In genomic region chr21:46604975-46605758, GRCh38 we compare ENCODE assay signal across 9 cellular contexts. TPM values are rescaled to one million over a fixed set of nuclear protein-coding genes. Genes with fewer than 3 reads are reported as not detected.
DNase-seq lines count a peak whose midpoint lies in the region; FAIRE-seq and TF ChIP-seq lines count a peak whose summit lies in the region.
"Had no signal": no experiment of that assay in that cellular context is flagged by ENCODE, and none has a peak within 500 bp of the region (broad histone marks: within the 10 kb centered on the region; RNA-seq: fewer than 3 reads in every experiment).

S100B (minus strand) TSS chr21:46605082; CDS start chr21:46602415, 2,667 bp downstream.

- TF ChIP-seq EP300 in SK-N-SH (IDR thresholded peaks at IDR 0.05; ENCODE audit: borderline replicate concordance in 1 of 2, low read depth in 1 of 2, low read length in 1 of 2), result no peak

- H3K23ac ChIP-seq in mesenchymal stem cell (ENCODE audit: low read length in 2 of 2), result no peak within 1 kb of the TSS

- H2BK15ac ChIP-seq in mesenchymal stem cell (ENCODE audit: low read depth, poor library complexity, severe bottlenecking), result no peak within 1 kb of the TSS

- H2BK12ac ChIP-seq in mesenchymal stem cell (ENCODE audit: low read length in 2 of 2), result no peak within 1 kb of the TSS

- no peak within 1 kb of the TSS for H3K4ac ChIP-seq in mesenchymal stem cell (ENCODE audit: low read depth in 1 of 2, low read length in 2 of 2)

- no peak within 1 kb of the TSS for H2BK120ac ChIP-seq in mesenchymal stem cell (ENCODE audit: low read depth, low read length)

- H3K36me3 ChIP-seq in SK-N-SH (replicated peaks in 1 of 2; ENCODE audit: control insufficient read depth in 1 of 2, insufficient read depth in 2 of 2, low read length in 1 of 2) (no peaks in the 10 kb centered on the region), mesenchymal stem cell (ENCODE audit: control insufficient read depth in 1 of 2, insufficient read depth in 2 of 2, low read depth in 1 of 2, low read length in 2 of 2) (no peaks in the 10 kb centered on the region)

- H3K4me3 ChIP-seq in SK-N-SH (ENCODE audit: low read depth in 2 of 2, low read length in 1 of 2) (no peak within 1 kb of the TSS), mesenchymal stem cell (ENCODE audit: insufficient read depth in 1 of 2, low read depth in 1 of 2, low read length in 2 of 2) (no peak within 1 kb of the TSS)

- H3K27me3 Mint-ChIP-seq in progenitor cell of endocrine pancreas, result peaks cover 11% of the 10 kb centered on the region

- H3K9me3 ChIP-seq in SK-N-SH (no peaks in the 10 kb centered on the region), mesenchymal stem cell (ENCODE audit: control insufficient read depth, low read length) (peaks cover 6% of the 10 kb centered on the region)

- H4K8ac ChIP-seq in mesenchymal stem cell (ENCODE audit: low read length), result no peak within 1 kb of the TSS

- H3K27me3 ChIP-seq in SK-N-SH (ENCODE audit: insufficient read depth), result no peaks in the 10 kb centered on the region
- peaks cover 8 to 38% of the 10 kb centered on the region in 2 experiments for H3K27me3 ChIP-seq in mesenchymal stem cell (ENCODE audit: control insufficient read depth in 1 of 2, insufficient read depth in 1 of 2, low read length in 2 of 2)

- H3K4me1 ChIP-seq in SK-N-SH (ENCODE audit: control insufficient read depth in 1 of 2, insufficient read depth in 2 of 2, low read depth in 1 of 2, low read length in 1 of 2) (peaks cover 5 to 19% of the 10 kb centered on the region in 2 experiments; a peak in 2 of 4 replicates), mesenchymal stem cell (ENCODE audit: control insufficient read depth, insufficient read depth, low read depth, low read length) (no peaks in the 10 kb centered on the region)

- CTCF ChIA-PET in SK-N-SH (lab: Yijun Ruan, JAX), result interaction anchor here (0.8 to 1.6 kb wide), 2 partner anchors 10 to 34 kb away, joined by 3 read pairs; no protein-coding TSS in a partner anchor

- no peak within 1 kb of the TSS for H4K91ac ChIP-seq in mesenchymal stem cell (ENCODE audit: low read length)

- H3K18ac ChIP-seq in mesenchymal stem cell (ENCODE audit: low read depth in 1 of 2, low read length in 2 of 2), result no peak within 1 kb of the TSS

- peaks cover 24% of the 10 kb centered on the region for H3K4me1 Mint-ChIP-seq in progenitor cell of endocrine pancreas (ENCODE audit: low read depth)

- 0 out of 2 replicates have a peak within 1 kb of the TSS, but pooled peaks have one; percentile 33 for H2AFZ ChIP-seq in SK-N-SH (ENCODE audit: low read depth)
- no peak within 1 kb of the TSS for H2AFZ ChIP-seq in mesenchymal stem cell (ENCODE audit: low read depth, low read length)

- H3F3A ChIP-seq in SK-N-SH (replicated peaks; ENCODE audit: insufficient read depth), result no peaks in the 10 kb centered on the region

- no peaks in the 10 kb centered on the region for H3K9me3 Mint-ChIP-seq in progenitor cell of endocrine pancreas (ENCODE audit: low read depth)
- H3K9me3 Mint-ChIP-seq: activated B cell treated with CpG ODN at 0.5 μM for 24 hours had no signal

- no peak for TF ChIP-seq CTCF in SK-N-SH (IDR thresholded peaks at IDR 0.05)
- no peak for TF ChIP-seq CTCF in progenitor cell of endocrine pancreas (IDR thresholded peaks at IDR 0.05; ENCODE audit: unreplicated experiment)

- no peaks in the 10 kb centered on the region for H4K20me1 ChIP-seq in SK-N-SH (ENCODE audit: insufficient read depth)

- no peak within 1 kb of the TSS for H2BK5ac ChIP-seq in mesenchymal stem cell (ENCODE audit: low read depth, low read length, poor library complexity, severe bottlenecking)

- H3K79me1 ChIP-seq in mesenchymal stem cell (replicated peaks; ENCODE audit: low read length, poor library complexity, severe bottlenecking), result no peaks in the 10 kb centered on the region

- DNase-seq in GDM1 (lab: John Stamatoyannopoulos, UW), result peak; percentile 72
- DNase-seq in SK-N-SH, result peak; percentile 86
- DNase-seq in frontal cortex (ENCODE audit: low spot score in 2 of 2), result peak; percentile 65 to 67
- DNase-seq in progenitor cell of endocrine pancreas (ENCODE audit: low spot score, unreplicated experiment), result no peak
- DNase-seq in LoVo (ENCODE audit: low spot score), result no peak
- DNase-seq in mesenchymal stem cell, result no peak
- DNase-seq in GM03348 (ENCODE audit: low spot score), result no peak
- no peak for DNase-seq in A172 (ENCODE audit: low spot score)
- DNase-seq: activated B cell treated with CpG ODN at 0.5 μM for 24 hours had no signal

- H3K4me2 ChIP-seq in SK-N-SH, result no peak within 1 kb of the TSS
- H3K4me2 ChIP-seq in mesenchymal stem cell (ENCODE audit: low read length, poor library complexity, severe bottlenecking), result no peak within 1 kb of the TSS

- H3K27ac ChIP-seq in SK-N-SH (ENCODE audit: low read depth in 2 of 2, low read length in 1 of 2), result no peak within 1 kb of the TSS; a peak in 1 of 4 replicates
- no peak within 1 kb of the TSS for H3K27ac ChIP-seq in mesenchymal stem cell (ENCODE audit: low read length, poor library complexity, severe bottlenecking)

- FAIRE-seq in frontal cortex (lab: Jason Lieb, UNC), result no peak

- no peak for TF ChIP-seq RAD21 in SK-N-SH (IDR thresholded peaks at IDR 0.05; ENCODE audit: low read length)

- H3K9ac ChIP-seq in SK-N-SH (no peak within 1 kb of the TSS), mesenchymal stem cell (ENCODE audit: low read length) (no peak within 1 kb of the TSS)

- H3K36me3 Mint-ChIP-seq in progenitor cell of endocrine pancreas (ENCODE audit: insufficient read depth), result no peaks in the 10 kb centered on the region

- H3K4me3 Mint-ChIP-seq in progenitor cell of endocrine pancreas (ENCODE audit: low read depth), result no peak within 1 kb of the TSS
- H3K4me3 Mint-ChIP-seq: activated B cell treated with CpG ODN at 0.5 μM for 24 hours had no signal

- no peak within 1 kb of the TSS for H3K14ac ChIP-seq in mesenchymal stem cell (ENCODE audit: low read length in 2 of 2)

- H2AK5ac ChIP-seq in mesenchymal stem cell (ENCODE audit: low read length, severe bottlenecking), result no peak within 1 kb of the TSS

- no peaks in the 10 kb centered on the region for H3K79me2 ChIP-seq in SK-N-SH (ENCODE audit: insufficient read depth)

- POLR2A ChIA-PET in SK-N-SH (lab: Yijun Ruan, JAX), result interaction anchor here (1.1 kb wide), 1 partner anchor 16 kb away, joined by 4 read pairs; no protein-coding TSS in a partner anchor

- WGBS in SK-N-SH (ENCODE audit: low lambda C conversion rate), result 50% methylated on average over 9 of the region's 14 CpGs
- WGBS in mesenchymal stem cell, result 83% methylated on average over 14 of the region's 14 CpGs

- peak within 1 kb of the TSS; percentile 81 for H3K27ac Mint-ChIP-seq in progenitor cell of endocrine pancreas
- H3K27ac Mint-ChIP-seq: activated B cell treated with CpG ODN at 0.5 μM for 24 hours had no signal

- no peaks in the 10 kb centered on the region for H3K9me2 ChIP-seq in SK-N-SH

TF ChIP-seq in SK-N-SH, 30 proteins besides CTCF, POLR2A, EP300 and RAD21 (continues in another document):
- no peak for TF ChIP-seq PBX3 (IDR thresholded peaks at IDR 0.05)
- no peak for TF ChIP-seq FOXM1 (IDR thresholded peaks at IDR 0.05; ENCODE audit: low read depth)
- TF ChIP-seq RXRA (IDR thresholded peaks at IDR 0.05; ENCODE audit: borderline replicate concordance, low read depth), result no peak
- TF ChIP-seq ZBTB33 (IDR thresholded peaks at IDR 0.05; ENCODE audit: borderline replicate concordance, low read depth), result no peak
- no peak for TF ChIP-seq EZH2phosphoT487 (IDR thresholded peaks at IDR 0.05; ENCODE audit: borderline replicate concordance, low read depth)
- no peak for TF ChIP-seq GATA2 (CRISPR knock-in tag; IDR thresholded peaks at IDR 0.05)
- TF ChIP-seq TEAD4 (IDR thresholded peaks at IDR 0.05; ENCODE audit: borderline replicate concordance, insufficient read depth), result no peak
- TF ChIP-seq USF1 (IDR thresholded peaks at IDR 0.05; ENCODE audit: borderline replicate concordance, low read depth), result no peak
- TF ChIP-seq SMC3 (IDR thresholded peaks at IDR 0.05; ENCODE audit: low read depth, low read length), result no peak
- no peak for TF ChIP-seq YY1 (IDR thresholded peaks at IDR 0.05; ENCODE audit: low read depth)
- no peak for TF ChIP-seq FOSL2 (IDR thresholded peaks at IDR 0.05; ENCODE audit: borderline replicate concordance, low read depth)

RNA-seq across cellular contexts. Expression of gene S100B, which starts in this region (rescaled TPM):
- 0.12 and 0.24 TPM in 2 replicates for polyA plus RNA-seq in SK-N-SH (2012; rRNA removed)
- 0.62 and 0.72 TPM in 2 replicates for polyA plus RNA-seq in SK-N-SH (2012; cell fraction: cytosol; rRNA removed)
- not detected in 2 replicates for polyA plus RNA-seq in SK-N-SH (2012; cell fraction: nucleus; rRNA removed)
- 6.1 TPM for total RNA-seq in frontal cortex
- total RNA-seq in progenitor cell of endocrine pancreas, result not detected in 2 replicates
- not detected for polyA plus RNA-seq in mesenchymal stem cell (2013, experiment 1 of 2)
- polyA plus RNA-seq in mesenchymal stem cell (2013, experiment 2 of 2), result not detected
- total RNA-seq in A172 (2014; rRNA removed; shearing (Covaris generic)), result not detected in 2 replicates
- total RNA-seq: activated B cell treated with CpG ODN at 0.5 μM for 24 hours had no signal

Comparison
In these comparisons a context has a peak if more than half of its experiments do, and no peak if none do; other contexts are left out.
1. Peak in DNase-seq in SK-N-SH; RNA of the gene not detected or under 1 TPM.
2. DNase-seq: peak in GDM1 (single experiment) and frontal cortex (2 of 2); none in progenitor cell of endocrine pancreas (single experiment), LoVo (single experiment), mesenchymal stem cell (single experiment), GM03348 (single experiment) and A172 (single experiment).